In genomic region chr15:65304393-65305143, GRCh38 we compare ENCODE assay signal across 1 cellular context.
TF ChIP-seq lines count a peak whose summit lies in the region.

TSS of gene RNU5B-1 (plus strand) at chr15:65304677.

TF ChIP-seq in HepG2, 621 proteins besides CTCF, POLR2A, EP300 and RAD21 (continued from another document and continues in another):
- TF ChIP-seq, protein P1, sequence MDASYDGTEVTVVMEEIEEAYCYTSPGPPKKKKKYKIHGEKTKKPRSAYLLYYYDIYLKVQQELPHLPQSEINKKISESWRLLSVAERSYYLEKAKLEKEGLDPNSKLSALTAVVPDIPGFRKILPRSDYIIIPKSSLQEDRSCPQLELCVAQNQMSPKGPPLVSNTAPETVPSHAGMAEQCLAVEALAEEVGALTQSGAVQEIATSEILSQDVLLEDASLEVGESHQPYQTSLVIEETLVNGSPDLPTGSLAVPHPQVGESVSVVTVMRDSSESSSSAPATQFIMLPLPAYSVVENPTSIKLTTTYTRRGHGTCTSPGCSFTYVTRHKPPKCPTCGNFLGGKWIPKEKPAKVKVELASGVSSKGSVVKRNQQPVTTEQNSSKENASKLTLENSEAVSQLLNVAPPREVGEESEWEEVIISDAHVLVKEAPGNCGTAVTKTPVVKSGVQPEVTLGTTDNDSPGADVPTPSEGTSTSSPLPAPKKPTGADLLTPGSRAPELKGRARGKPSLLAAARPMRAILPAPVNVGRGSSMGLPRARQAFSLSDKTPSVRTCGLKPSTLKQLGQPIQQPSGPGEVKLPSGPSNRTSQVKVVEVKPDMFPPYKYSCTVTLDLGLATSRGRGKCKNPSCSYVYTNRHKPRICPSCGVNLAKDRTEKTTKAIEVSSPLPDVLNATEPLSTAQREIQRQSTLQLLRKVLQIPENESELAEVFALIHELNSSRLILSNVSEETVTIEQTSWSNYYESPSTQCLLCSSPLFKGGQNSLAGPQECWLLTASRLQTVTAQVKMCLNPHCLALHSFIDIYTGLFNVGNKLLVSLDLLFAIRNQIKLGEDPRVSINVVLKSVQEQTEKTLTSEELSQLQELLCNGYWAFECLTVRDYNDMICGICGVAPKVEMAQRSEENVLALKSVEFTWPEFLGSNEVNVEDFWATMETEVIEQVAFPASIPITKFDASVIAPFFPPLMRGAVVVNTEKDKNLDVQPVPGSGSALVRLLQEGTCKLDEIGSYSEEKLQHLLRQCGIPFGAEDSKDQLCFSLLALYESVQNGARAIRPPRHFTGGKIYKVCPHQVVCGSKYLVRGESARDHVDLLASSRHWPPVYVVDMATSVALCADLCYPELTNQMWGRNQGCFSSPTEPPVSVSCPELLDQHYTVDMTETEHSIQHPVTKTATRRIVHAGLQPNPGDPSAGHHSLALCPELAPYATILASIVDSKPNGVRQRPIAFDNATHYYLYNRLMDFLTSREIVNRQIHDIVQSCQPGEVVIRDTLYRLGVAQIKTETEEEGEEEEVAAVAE (CRISPR knock-in tag; IDR thresholded peaks at IDR 0.05; ENCODE audit: borderline replicate concordance), result peak; percentile 74; the same call in 1 of the 2 replicates
- TF ChIP-seq ZFY (CRISPR knock-in tag; IDR thresholded peaks at IDR 0.05) (peak; percentile 35; the same call in 1 of the 2 replicates), BATF2 (CRISPR knock-in tag; IDR thresholded peaks at IDR 0.05) (0 out of 2 replicates have a peak, but pooled peaks have one; percentile 84), ZBTB3 (CRISPR knock-in tag; IDR thresholded peaks at IDR 0.05; ENCODE audit: borderline replicate concordance, low read depth) (peak; percentile 86; the same call in 1 of the 2 replicates), KDM2A (CRISPR knock-in tag; IDR thresholded peaks at IDR 0.05; ENCODE audit: borderline replicate concordance, low read depth) (peak; percentile 43; the same call in 1 of the 2 replicates), ZMYM4 (CRISPR knock-in tag; IDR thresholded peaks at IDR 0.05) (peak; percentile 52; the same call in 1 of the 2 replicates), SIN3B (IDR thresholded peaks at IDR 0.05; ENCODE audit: low read length) (no peak), ZNF17 (CRISPR knock-in tag; IDR thresholded peaks at IDR 0.05) (no peak), ATF5 (CRISPR knock-in tag; IDR thresholded peaks at IDR 0.05; ENCODE audit: low read depth) (no peak), MIXL1 (CRISPR knock-in tag; IDR thresholded peaks at IDR 0.05) (peak; percentile 93), GATAD1 (CRISPR knock-in tag; IDR thresholded peaks at IDR 0.05) (peak; percentile 79), ARNTL (CRISPR knock-in tag; IDR thresholded peaks at IDR 0.05) (peak; percentile 42; the same call in 1 of the 2 replicates), NFKB2 (CRISPR knock-in tag; IDR thresholded peaks at IDR 0.05; ENCODE audit: borderline replicate concordance) (no peak), TGIF2 (CRISPR knock-in tag; IDR thresholded peaks at IDR 0.05) (peak; percentile 76), ZNF101 (CRISPR knock-in tag; IDR thresholded peaks at IDR 0.05; ENCODE audit: borderline replicate concordance, low read depth) (0 out of 2 replicates have a peak, but pooled peaks have one; percentile 87), SMAD3 (CRISPR knock-in tag; IDR thresholded peaks at IDR 0.05) (peak; percentile 87), ZNF775 (CRISPR knock-in tag; IDR thresholded peaks at IDR 0.05; ENCODE audit: borderline replicate concordance) (0 out of 2 replicates have a peak, but pooled peaks have one; percentile 53), KDM1A (CRISPR knock-in tag; IDR thresholded peaks at IDR 0.05) (peak; percentile 60; the same call in 1 of the 2 replicates), FOXC1 (CRISPR knock-in tag; IDR thresholded peaks at IDR 0.05; ENCODE audit: borderline replicate concordance) (no peak), TARDBP (CRISPR knock-in tag; IDR thresholded peaks at IDR 0.05) (0 out of 2 replicates have a peak, but pooled peaks have one; percentile 58), ZNF678 (CRISPR knock-in tag; IDR thresholded peaks at IDR 0.05) (no peak), GATAD2A (CRISPR knock-in tag; IDR thresholded peaks at IDR 0.05) (peak; percentile 29), ZSCAN21 (CRISPR knock-in tag; IDR thresholded peaks at IDR 0.05; ENCODE audit: borderline replicate concordance) (0 out of 2 replicates have a peak, but pooled peaks have one; percentile 41), ZNF615 (CRISPR knock-in tag; IDR thresholded peaks at IDR 0.05; ENCODE audit: borderline replicate concordance) (peak; percentile 68; the same call in 1 of the 2 replicates), ZSCAN22 (CRISPR knock-in tag; IDR thresholded peaks at IDR 0.05) (peak; percentile 69; the same call in 1 of the 2 replicates), ZNF619 (CRISPR knock-in tag; IDR thresholded peaks at IDR 0.05) (no peak), CBX5 (CRISPR knock-in tag; IDR thresholded peaks at IDR 0.05; ENCODE audit: borderline replicate concordance) (peak; percentile 54; the same call in 1 of the 2 replicates), ZFP1 (CRISPR knock-in tag; IDR thresholded peaks at IDR 0.05) (peak; percentile 96), HMG20B (CRISPR knock-in tag; conservative IDR thresholded peaks at IDR 0.05) (no peak), ISL2 (CRISPR knock-in tag; IDR thresholded peaks at IDR 0.05) (peak; percentile 78), U2AF1 (optimal IDR thresholded peaks at IDR 0.05; ENCODE audit: low read depth, low read length) (no peak), ZNF34 (CRISPR knock-in tag; IDR thresholded peaks at IDR 0.05; ENCODE audit: borderline replicate concordance) (no peak; the same call in 1 of the 2 replicates), FOXP1 (IDR thresholded peaks at IDR 0.05) (no peak), FOXP1 (CRISPR knock-in tag; IDR thresholded peaks at IDR 0.05) (no peak; the same call in 1 of the 2 replicates), ZNF878 (CRISPR knock-in tag; IDR thresholded peaks at IDR 0.05) (peak; percentile 72), CCAR2 (optimal IDR thresholded peaks at IDR 0.05; ENCODE audit: low read depth, low read length) (no peak), SOX13 (IDR thresholded peaks at IDR 0.05) (peak; percentile 68; the same call in 1 of the 2 replicates), SOX13 (CRISPR knock-in tag; conservative IDR thresholded peaks at IDR 0.05 in 1 of 2, IDR thresholded peaks at IDR 0.05 in 1 of 2) (peak; percentile 48 to 99; a peak in 3 of 4 replicates), SALL1 (CRISPR knock-in tag; IDR thresholded peaks at IDR 0.05) (peak; percentile 38; the same call in 1 of the 2 replicates), ZKSCAN1 (IDR thresholded peaks at IDR 0.05; ENCODE audit: low read length) (peak; percentile 56; the same call in 1 of the 2 replicates), ZFP36L2 (CRISPR knock-in tag; IDR thresholded peaks at IDR 0.05) (no peak), SCMH1 (CRISPR knock-in tag; IDR thresholded peaks at IDR 0.05; ENCODE audit: borderline replicate concordance) (no peak), IKZF4 (CRISPR knock-in tag; IDR thresholded peaks at IDR 0.05; ENCODE audit: borderline replicate concordance, low read depth, not compliant biosample characterization) (no peak), MXD1 (CRISPR knock-in tag; IDR thresholded peaks at IDR 0.05) (no peak), YEATS4 (CRISPR knock-in tag; IDR thresholded peaks at IDR 0.05; ENCODE audit: borderline replicate concordance) (peak; percentile 44), SSRP1 (CRISPR knock-in tag; IDR thresholded peaks at IDR 0.05) (peak; percentile 99), ZNF580 (CRISPR knock-in tag; IDR thresholded peaks at IDR 0.05; ENCODE audit: borderline replicate concordance, low read depth) (no peak; the same call in 1 of the 2 replicates), ZNF232 (CRISPR knock-in tag; IDR thresholded peaks at IDR 0.05; ENCODE audit: borderline replicate concordance) (0 out of 2 replicates have a peak, but pooled peaks have one; percentile 82), ZNF782 (CRISPR knock-in tag; IDR thresholded peaks at IDR 0.05; ENCODE audit: borderline replicate concordance) (no peak)
- TF ChIP-seq, protein P2, sequence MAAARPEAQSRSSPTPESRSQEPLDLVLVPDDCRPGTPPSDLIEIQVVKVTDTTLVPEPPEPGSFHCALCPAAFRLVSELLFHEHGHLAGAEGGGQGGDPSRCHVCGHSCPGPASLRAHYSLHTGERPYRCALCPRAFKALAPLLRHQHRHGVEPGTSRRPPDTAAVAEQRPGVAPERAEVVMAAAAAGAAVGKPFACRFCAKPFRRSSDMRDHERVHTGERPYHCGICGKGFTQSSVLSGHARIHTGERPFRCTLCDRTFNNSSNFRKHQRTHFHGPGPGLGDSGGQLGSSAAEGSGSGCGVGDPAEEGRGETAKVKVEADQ (CRISPR knock-in tag; IDR thresholded peaks at IDR 0.05; ENCODE audit: borderline replicate concordance), result 0 out of 2 replicates have a peak, but pooled peaks have one; percentile 8
- TF ChIP-seq, protein P3, sequence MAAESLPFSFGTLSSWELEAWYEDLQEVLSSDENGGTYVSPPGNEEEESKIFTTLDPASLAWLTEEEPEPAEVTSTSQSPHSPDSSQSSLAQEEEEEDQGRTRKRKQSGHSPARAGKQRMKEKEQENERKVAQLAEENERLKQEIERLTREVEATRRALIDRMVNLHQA (CRISPR knock-in tag; IDR thresholded peaks at IDR 0.05), result peak; percentile 73; the same call in 1 of the 2 replicates
- TF ChIP-seq, protein P4, sequence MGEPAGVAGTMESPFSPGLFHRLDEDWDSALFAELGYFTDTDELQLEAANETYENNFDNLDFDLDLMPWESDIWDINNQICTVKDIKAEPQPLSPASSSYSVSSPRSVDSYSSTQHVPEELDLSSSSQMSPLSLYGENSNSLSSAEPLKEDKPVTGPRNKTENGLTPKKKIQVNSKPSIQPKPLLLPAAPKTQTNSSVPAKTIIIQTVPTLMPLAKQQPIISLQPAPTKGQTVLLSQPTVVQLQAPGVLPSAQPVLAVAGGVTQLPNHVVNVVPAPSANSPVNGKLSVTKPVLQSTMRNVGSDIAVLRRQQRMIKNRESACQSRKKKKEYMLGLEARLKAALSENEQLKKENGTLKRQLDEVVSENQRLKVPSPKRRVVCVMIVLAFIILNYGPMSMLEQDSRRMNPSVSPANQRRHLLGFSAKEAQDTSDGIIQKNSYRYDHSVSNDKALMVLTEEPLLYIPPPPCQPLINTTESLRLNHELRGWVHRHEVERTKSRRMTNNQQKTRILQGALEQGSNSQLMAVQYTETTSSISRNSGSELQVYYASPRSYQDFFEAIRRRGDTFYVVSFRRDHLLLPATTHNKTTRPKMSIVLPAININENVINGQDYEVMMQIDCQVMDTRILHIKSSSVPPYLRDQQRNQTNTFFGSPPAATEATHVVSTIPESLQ (CRISPR knock-in tag; conservative IDR thresholded peaks at IDR 0.05), result peak; percentile 96; the same call in 1 of the 2 replicates
- TF ChIP-seq, protein P5, sequence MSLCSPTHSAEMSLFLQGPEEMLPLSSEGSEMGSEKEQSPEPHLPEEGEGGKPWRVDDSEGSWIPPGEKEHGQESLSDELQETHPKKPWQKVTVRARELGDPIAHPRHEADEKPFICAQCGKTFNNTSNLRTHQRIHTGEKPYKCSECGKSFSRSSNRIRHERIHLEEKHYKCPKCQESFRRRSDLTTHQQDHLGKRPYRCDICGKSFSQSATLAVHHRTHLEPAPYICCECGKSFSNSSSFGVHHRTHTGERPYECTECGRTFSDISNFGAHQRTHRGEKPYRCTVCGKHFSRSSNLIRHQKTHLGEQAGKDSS (CRISPR knock-in tag; IDR thresholded peaks at IDR 0.05; ENCODE audit: borderline replicate concordance, low read depth), result no peak
- TF ChIP-seq, protein P6, sequence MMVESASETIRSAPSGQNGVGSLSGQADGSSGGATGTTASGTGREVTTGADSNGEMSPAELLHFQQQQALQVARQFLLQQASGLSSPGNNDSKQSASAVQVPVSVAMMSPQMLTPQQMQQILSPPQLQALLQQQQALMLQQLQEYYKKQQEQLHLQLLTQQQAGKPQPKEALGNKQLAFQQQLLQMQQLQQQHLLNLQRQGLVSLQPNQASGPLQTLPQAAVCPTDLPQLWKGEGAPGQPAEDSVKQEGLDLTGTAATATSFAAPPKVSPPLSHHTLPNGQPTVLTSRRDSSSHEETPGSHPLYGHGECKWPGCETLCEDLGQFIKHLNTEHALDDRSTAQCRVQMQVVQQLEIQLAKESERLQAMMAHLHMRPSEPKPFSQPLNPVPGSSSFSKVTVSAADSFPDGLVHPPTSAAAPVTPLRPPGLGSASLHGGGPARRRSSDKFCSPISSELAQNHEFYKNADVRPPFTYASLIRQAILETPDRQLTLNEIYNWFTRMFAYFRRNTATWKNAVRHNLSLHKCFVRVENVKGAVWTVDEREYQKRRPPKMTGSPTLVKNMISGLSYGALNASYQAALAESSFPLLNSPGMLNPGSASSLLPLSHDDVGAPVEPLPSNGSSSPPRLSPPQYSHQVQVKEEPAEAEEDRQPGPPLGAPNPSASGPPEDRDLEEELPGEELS (CRISPR knock-in tag; IDR thresholded peaks at IDR 0.05), result peak; percentile 61
- TF ChIP-seq, protein P7, sequence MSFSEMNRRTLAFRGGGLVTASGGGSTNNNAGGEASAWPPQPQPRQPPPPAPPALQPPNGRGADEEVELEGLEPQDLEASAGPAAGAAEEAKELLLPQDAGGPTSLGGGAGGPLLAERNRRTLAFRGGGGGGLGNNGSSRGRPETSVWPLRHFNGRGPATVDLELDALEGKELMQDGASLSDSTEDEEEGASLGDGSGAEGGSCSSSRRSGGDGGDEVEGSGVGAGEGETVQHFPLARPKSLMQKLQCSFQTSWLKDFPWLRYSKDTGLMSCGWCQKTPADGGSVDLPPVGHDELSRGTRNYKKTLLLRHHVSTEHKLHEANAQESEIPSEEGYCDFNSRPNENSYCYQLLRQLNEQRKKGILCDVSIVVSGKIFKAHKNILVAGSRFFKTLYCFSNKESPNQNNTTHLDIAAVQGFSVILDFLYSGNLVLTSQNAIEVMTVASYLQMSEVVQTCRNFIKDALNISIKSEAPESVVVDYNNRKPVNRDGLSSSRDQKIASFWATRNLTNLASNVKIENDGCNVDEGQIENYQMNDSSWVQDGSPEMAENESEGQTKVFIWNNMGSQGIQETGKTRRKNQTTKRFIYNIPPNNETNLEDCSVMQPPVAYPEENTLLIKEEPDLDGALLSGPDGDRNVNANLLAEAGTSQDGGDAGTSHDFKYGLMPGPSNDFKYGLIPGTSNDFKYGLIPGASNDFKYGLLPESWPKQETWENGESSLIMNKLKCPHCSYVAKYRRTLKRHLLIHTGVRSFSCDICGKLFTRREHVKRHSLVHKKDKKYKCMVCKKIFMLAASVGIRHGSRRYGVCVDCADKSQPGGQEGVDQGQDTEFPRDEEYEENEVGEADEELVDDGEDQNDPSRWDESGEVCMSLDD (CRISPR knock-in tag; IDR thresholded peaks at IDR 0.05; ENCODE audit: borderline replicate concordance), result no peak
